In the genomic region with DNA sequence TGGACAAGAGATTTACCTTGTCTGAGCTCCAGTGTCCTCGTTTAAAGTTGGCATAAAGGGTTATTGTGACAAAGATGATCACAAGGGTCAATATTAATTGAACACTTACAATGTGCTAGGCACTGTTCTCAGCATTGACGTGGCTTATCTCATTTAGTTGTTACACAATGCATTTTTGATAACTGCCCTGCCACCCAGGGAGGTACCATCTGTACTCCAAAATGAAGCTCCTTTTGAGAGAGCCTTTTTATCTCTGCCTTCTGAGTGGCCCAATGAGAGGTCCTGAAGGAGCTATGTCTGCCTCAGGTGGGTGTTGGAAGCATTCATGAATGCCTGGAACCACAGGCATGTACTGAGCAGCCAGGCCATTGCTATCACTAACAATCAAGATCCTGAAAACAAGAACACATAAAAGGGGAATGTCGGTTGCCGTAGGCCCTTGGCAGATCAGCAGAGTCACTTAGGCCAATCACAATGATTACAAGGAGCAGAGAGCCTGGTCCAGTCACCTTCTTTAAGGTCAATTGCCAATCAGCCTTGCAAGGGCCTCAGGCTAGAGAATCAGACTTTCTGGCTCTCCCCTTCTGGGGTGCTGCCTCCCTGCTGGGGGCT, we compare ENCODE assay signal across 10 cellular contexts.
DNase-seq lines count a peak whose midpoint lies in the region; ATAC-seq and TF ChIP-seq lines count a peak whose summit lies in the region.
"Had no signal": no experiment of that assay in that cellular context is flagged by ENCODE, and none has a peak within 500 bp of the region (broad histone marks: within the 10 kb centered on the region; RNA-seq: fewer than 3 reads in every experiment).

No MANE protein-coding gene starts in this region.

- no peaks in the 10 kb centered on the region for H4K20me1 ChIP-seq in mammary epithelial cell (ENCODE audit: insufficient read depth, low read length)
- H4K20me1 ChIP-seq in IMR-90 (ENCODE audit: insufficient read depth, low read length), result no peaks in the 10 kb centered on the region

- TF ChIP-seq CTCF in mammary epithelial cell (conservative IDR thresholded peaks at IDR 0.05 in 1 of 2, IDR thresholded peaks at IDR 0.05 in 1 of 2; ENCODE audit: extremely low read depth in 1 of 2, insufficient read depth in 1 of 2, low read depth in 1 of 2, low read length in 2 of 2) (no peak), MCF 10A (IDR thresholded peaks at IDR 0.05; ENCODE audit: unreplicated experiment) (no peak), IMR-90 (conservative IDR thresholded peaks at IDR 0.05; ENCODE audit: low read depth, low read length) (no peak), ovary (IDR thresholded peaks at IDR 0.05) (no peak)

- ATAC-seq in IMR-90 (ENCODE audit: low read depth), result no peak

- DNase-seq in mammary epithelial cell, result no peak
- no peak for DNase-seq in MCF 10A (ENCODE audit: unreplicated experiment)
- no peak for DNase-seq in IMR-90
- peak; percentile 45 for DNase-seq in cerebellum (ENCODE audit: low spot score)
- peak; percentile 43 for DNase-seq in renal cortical epithelial cell (ENCODE audit: low read depth)
- DNase-seq in T-helper 2 cell treated with Interferon-gamma antibody and Interleukin-4, amounts not matched to agents 5 μg/mL and 100 μg/mL, for 36 hours (ENCODE audit: low spot score), result no peak
- no peak for DNase-seq in ovary
- DNase-seq: DMS153, KBM-7, NCI-H1105 had no signal

- POLR2A ChIA-PET in MCF 10A (lab: Yijun Ruan, JAX) (interaction anchor here (1.1 kb wide), 1 partner anchor 130 kb away, joined by 3 read pairs; no protein-coding TSS in a partner anchor), IMR-90 (lab: Charles Lee; ENCODE audit: unreplicated experiment) (no interaction called here)

- intact Hi-C loops in mammary epithelial cell (cut with micrococcal nuclease), result no loop called here
- intact Hi-C loops in MCF 10A (cut with micrococcal nuclease), result no loop called here
- intact Hi-C loops in IMR-90 (cut with micrococcal nuclease), result no loop called here
- intact Hi-C loops in ovary (cut with DNase I), result no loop called here

- dilution Hi-C loops in mammary epithelial cell (cut with HindIII; ENCODE audit: low sequenced_read_pairs), result no loop called here
- dilution Hi-C loops in IMR-90 (cut with HindIII; ENCODE audit: low sequenced_read_pairs, unreplicated experiment), result no loop called here

- H2AK9ac ChIP-seq in IMR-90 (replicated peaks; ENCODE audit: low read depth, low read length, poor library complexity), result peak overlapping the region; percentile 35

- H2AK5ac ChIP-seq in IMR-90 (ENCODE audit: low read depth, low read length), result no peak overlapping the region

- H4K91ac ChIP-seq in IMR-90 (ENCODE audit: insufficient read depth, low read depth, low read length), result no peak overlapping the region

- H3K18ac ChIP-seq in IMR-90 (ENCODE audit: low read depth, low read length), result no peak overlapping the region

- H3K36me3 Mint-ChIP-seq in MCF 10A (ENCODE audit: insufficient read depth, unreplicated experiment), result no peaks in the 10 kb centered on the region
- H3K36me3 Mint-ChIP-seq in T-helper 2 cell treated with Interferon-gamma antibody and Interleukin-4, amounts not matched to agents 5 μg/mL and 100 μg/mL, for 36 hours (ENCODE audit: low read depth), result no peaks in the 10 kb centered on the region

- no peak overlapping the region for H2BK20ac ChIP-seq in IMR-90 (ENCODE audit: low read depth, low read length)

- H2AFZ ChIP-seq in mammary epithelial cell (ENCODE audit: low read depth, low read length) (peak overlapping the region; percentile 14), IMR-90 (replicated peaks; ENCODE audit: low read length, poor library complexity) (no peak overlapping the region)

- no peak overlapping the region for H3K56ac ChIP-seq in IMR-90 (ENCODE audit: extremely low read depth, insufficient read depth, low read length)

- in situ Hi-C loops in mammary epithelial cell (cut with MboI; ENCODE audit: low sequenced_read_pairs in 2 of 2) (no loop called here), IMR-90 (cut with MboI; ENCODE audit: low sequenced_read_pairs) (no loop called here)

- H3K9ac ChIP-seq in mammary epithelial cell (ENCODE audit: insufficient read depth, low read length) (no peak overlapping the region), IMR-90 (ENCODE audit: low read depth, low read length) (no peak overlapping the region)

- TF ChIP-seq POLR2A in IMR-90 (IDR thresholded peaks at IDR 0.05; ENCODE audit: low read depth, low read length), result no peak
- no peak for TF ChIP-seq POLR2A in ovary (IDR thresholded peaks at IDR 0.05)

- H3K4me3 ChIP-seq in mammary epithelial cell (replicated peaks in 1 of 3; ENCODE audit: insufficient read depth in 1 of 3, low read depth in 2 of 3, low read length in 3 of 3) (no peak overlapping the region), IMR-90 (ENCODE audit: insufficient read depth, low read depth, low read length) (no peak overlapping the region), ovary (no peak overlapping the region)

- H3K9me3 ChIP-seq in mammary epithelial cell (replicated peaks; ENCODE audit: insufficient read depth, low read length) (no peaks in the 10 kb centered on the region), IMR-90 (ENCODE audit: control insufficient read depth, insufficient read depth, low read length) (no peaks in the 10 kb centered on the region; the same call in 1 of the 2 replicates), ovary (no peaks in the 10 kb centered on the region)

- H3K9me1 ChIP-seq in IMR-90 (ENCODE audit: insufficient read depth, low read length), result no peaks in the 10 kb centered on the region

- H3K4ac ChIP-seq in IMR-90 (ENCODE audit: low read depth, low read length), result no peak overlapping the region

- H3K4me1 Mint-ChIP-seq in MCF 10A (ENCODE audit: insufficient read depth, unreplicated experiment), result no peaks in the 10 kb centered on the region
- no peaks in the 10 kb centered on the region for H3K4me1 Mint-ChIP-seq in T-helper 2 cell treated with Interferon-gamma antibody and Interleukin-4, amounts not matched to agents 5 μg/mL and 100 μg/mL, for 36 hours (ENCODE audit: low read depth)

- H3K27ac ChIP-seq in mammary epithelial cell (ENCODE audit: insufficient read depth, low read depth, low read length) (no peak overlapping the region), IMR-90 (ENCODE audit: insufficient read depth, low read length) (no peak overlapping the region), ovary (no peak overlapping the region)

- BruUV-seq in mammary epithelial cell (replicated peaks; lab: Mats Ljungman, UMichigan), result no TSS peak
- no TSS peak for BruUV-seq in MCF 10A (replicated peaks; lab: Mats Ljungman, UMichigan)
- BruUV-seq in IMR-90 (replicated peaks; lab: Mats Ljungman, UMichigan), result no TSS peak

- WGBS in mammary epithelial cell (ENCODE audit: low coverage, missing lambda C conversion rate), result 20% methylated on average over 4 of the region's 4 CpGs
- no CpG with 5 or more reads among the region's 4 CpGs for WGBS in IMR-90 (ENCODE audit: extremely low coverage in 2 of 2, insufficient read length in 1 of 2), 2 experiments
- 75 to 86% (median 85%) methylated on average over 4 of the region's 4 CpGs for WGBS in ovary, 3 donors

- H2BK15ac ChIP-seq in IMR-90 (ENCODE audit: low read depth, low read length), result no peak overlapping the region

- H2BK120ac ChIP-seq in IMR-90 (ENCODE audit: low read depth, low read length), result no peak overlapping the region

- H3K36me3 ChIP-seq in mammary epithelial cell (ENCODE audit: insufficient read depth, low read length), result no peaks in the 10 kb centered on the region
- no peaks in the 10 kb centered on the region for H3K36me3 ChIP-seq in IMR-90 (ENCODE audit: control insufficient read depth, insufficient read depth, low read length)
- H3K36me3 ChIP-seq in ovary, result no peaks in the 10 kb centered on the region

- no peak overlapping the region for H3K27ac Mint-ChIP-seq in MCF 10A (ENCODE audit: low read depth, unreplicated experiment)
- H3K27ac Mint-ChIP-seq in T-helper 2 cell treated with Interferon-gamma antibody and Interleukin-4, amounts not matched to agents 5 μg/mL and 100 μg/mL, for 36 hours, result no peak overlapping the region

- H3K4me2 ChIP-seq in mammary epithelial cell (ENCODE audit: insufficient read depth, low read depth, low read length), result no peak overlapping the region
- no peak overlapping the region for H3K4me2 ChIP-seq in IMR-90 (ENCODE audit: low read depth, low read length)

- H2BK5ac ChIP-seq in IMR-90 (ENCODE audit: low read depth, low read length, poor library complexity, severe bottlenecking), result no peak overlapping the region

- H3K4me3 Mint-ChIP-seq in MCF 10A (ENCODE audit: unreplicated experiment), result no peak overlapping the region
- H3K4me3 Mint-ChIP-seq in T-helper 2 cell treated with Interferon-gamma antibody and Interleukin-4, amounts not matched to agents 5 μg/mL and 100 μg/mL, for 36 hours, result no peak overlapping the region

- peaks cover 2% of the 10 kb centered on the region for H3K4me1 ChIP-seq in mammary epithelial cell (ENCODE audit: insufficient read depth, low read length)
- no peaks in the 10 kb centered on the region for H3K4me1 ChIP-seq in IMR-90 (ENCODE audit: control insufficient read depth, insufficient read depth, low read length)
- H3K4me1 ChIP-seq in ovary (ENCODE audit: insufficient read depth), result no peaks in the 10 kb centered on the region

- no peak overlapping the region for H3K14ac ChIP-seq in IMR-90 (replicated peaks; ENCODE audit: low read depth, low read length)

- no peak overlapping the region for H4K8ac ChIP-seq in IMR-90 (ENCODE audit: low read depth in 2 of 2, low read length in 2 of 2)

- CTCF ChIA-PET in mammary epithelial cell (lab: Charles Lee; ENCODE audit: low non-redundant PET) (interaction anchor here (0.6 kb wide), 1 partner anchor 1106 kb away, joined by 3 read pairs; no protein-coding TSS in a partner anchor), MCF 10A (lab: Yijun Ruan, JAX) (interaction anchor here (0.8 to 2.2 kb wide), 3 partner anchors 10 to 58 kb away, joined by 3 to 11 read pairs (median 4); no protein-coding TSS in a partner anchor), IMR-90 (lab: Yijun Ruan, JAX) (interaction anchor here (0.7 kb wide), 1 partner anchor 13 kb away, joined by 5 read pairs; no protein-coding TSS in a partner anchor)

- no peaks in the 10 kb centered on the region for H3K9me3 Mint-ChIP-seq in MCF 10A (ENCODE audit: unreplicated experiment)
- no peaks in the 10 kb centered on the region for H3K9me3 Mint-ChIP-seq in T-helper 2 cell treated with Interferon-gamma antibody and Interleukin-4, amounts not matched to agents 5 μg/mL and 100 μg/mL, for 36 hours

- no peaks in the 10 kb centered on the region for H3K27me3 Mint-ChIP-seq in MCF 10A (ENCODE audit: insufficient read depth, unreplicated experiment)
- H3K27me3 Mint-ChIP-seq in T-helper 2 cell treated with Interferon-gamma antibody and Interleukin-4, amounts not matched to agents 5 μg/mL and 100 μg/mL, for 36 hours (ENCODE audit: low read depth), result peaks cover 9% of the 10 kb centered on the region

- no peaks in the 10 kb centered on the region for H3K79me2 ChIP-seq in mammary epithelial cell (ENCODE audit: insufficient read depth, low read length)

- TF ChIP-seq RAD21 in IMR-90 (IDR thresholded peaks at IDR 0.05; ENCODE audit: low read length), result no peak

- H3K79me1 ChIP-seq in IMR-90 (ENCODE audit: low read depth in 1 of 2, low read length in 2 of 2), result no peaks in the 10 kb centered on the region

- H3K23ac ChIP-seq in IMR-90 (ENCODE audit: low read depth, low read length), result no peak overlapping the region

- no peak for TF ChIP-seq EP300 in ovary (IDR thresholded peaks at IDR 0.05)

- H3K27me3 ChIP-seq in mammary epithelial cell (ENCODE audit: insufficient read depth, low read length), result no peaks in the 10 kb centered on the region
- H3K27me3 ChIP-seq in IMR-90 (ENCODE audit: control insufficient read depth, insufficient read depth, low read length), result peaks cover 16% of the 10 kb centered on the region
- no peaks in the 10 kb centered on the region for H3K27me3 ChIP-seq in ovary

- H4K5ac ChIP-seq in IMR-90 (ENCODE audit: low read depth, low read length), result no peak overlapping the region

Comparison
In these comparisons a context has a peak if more than half of its experiments do, and no peak if none do; other contexts are left out.
1. DNase-seq: peak in cerebellum (single experiment) and renal cortical epithelial cell (single experiment); none in mammary epithelial cell (single experiment), MCF 10A (single experiment), IMR-90 (single experiment), T-helper 2 cell treated with Interferon-gamma antibody and Interleukin-4, amounts not matched to agents 5 μg/mL and 100 μg/mL, for 36 hours (single experiment) and ovary (0 of 5).